ENCODE assay signal across 9 cellular contexts in genomic region chr15:38647683-38648082, GRCh38.
DNase-seq lines count a peak whose midpoint lies in the region; ATAC-seq, FAIRE-seq and TF ChIP-seq lines count a peak whose summit lies in the region.
"Had no signal": no experiment of that assay in that cellular context is flagged by ENCODE, and none has a peak within 500 bp of the region (broad histone marks: within the 10 kb centered on the region; RNA-seq: fewer than 3 reads in every experiment).

No MANE protein-coding gene starts in this region.

- H3K79me2 ChIP-seq in HCT116 (ENCODE audit: insufficient read depth, low read length) (no peaks in the 10 kb centered on the region), GM12878 (ENCODE audit: control insufficient read depth, insufficient read depth, low read length) (no peaks in the 10 kb centered on the region)

- RAD21 ChIA-PET in HCT116 (lab: Charles Lee; ENCODE audit: low non-redundant PET in 1 of 2, low total read pairs in 2 of 2, uncharacterized antibody in 2 of 2, unreplicated experiment in 2 of 2), result interaction anchor here in 1 of 2 experiments (1.0 kb wide), 1 partner anchor 84 kb away, joined by 3 read pairs; no protein-coding TSS in a partner anchor
- RAD21 ChIA-PET in GM12878 (lab: Charles Lee; ENCODE audit: unreplicated experiment), result interaction anchor here (1.1 to 22.0 kb wide), 7 partner anchors 17 to 207 kb away, joined by 3 to 737 read pairs (median 95); partner anchors contain the start of gene RASGRP1

- in situ Hi-C loops in GM12878 (cut with MboI), result no loop called here

- TF ChIP-seq POLR2A in HCT116 (IDR thresholded peaks at IDR 0.05; ENCODE audit: borderline replicate concordance, extremely low read depth, insufficient read depth, insufficient read length), result no peak
- TF ChIP-seq POLR2A in GM12878 (IDR thresholded peaks at IDR 0.05; ENCODE audit: low read depth, low read length), result no peak

- FAIRE-seq in GM12878 (lab: Jason Lieb, UNC), result no peak

- peaks cover 11% of the 10 kb centered on the region for H3K27me3 ChIP-seq in BE2C
- no peaks in the 10 kb centered on the region for H3K27me3 ChIP-seq in HCT116 (ENCODE audit: insufficient read depth, low read length)
- no peaks in the 10 kb centered on the region for H3K27me3 ChIP-seq in GM12878 (replicated peaks in 1 of 2; ENCODE audit: control insufficient read depth in 2 of 2, insufficient read depth in 2 of 2, low read length in 1 of 2)
- H3K27me3 ChIP-seq in liver (ENCODE audit: control insufficient read depth in 4 of 4, insufficient read depth in 4 of 4, low read length in 3 of 4), result peaks cover 0 to 5% (median 0%) of the 10 kb centered on the region in 4 donors

- DNase-seq in BE2C, result no peak
- peak; percentile 8 for DNase-seq in HCT116 (ENCODE audit: low read depth, low spot score)
- DNase-seq in GM12878 (ENCODE audit: low read depth, low spot score), result no peak
- DNase-seq in NAMALWA (ENCODE audit: low spot score), result no peak
- DNase-seq in NOMO-1 treated with DMSO at 0.1 percent for 48 hours (lab: John Stamatoyannopoulos, UW; ENCODE audit: unreplicated experiment), result no peak
- DNase-seq: amygdala had no signal

- no peak overlapping the region for H2AFZ ChIP-seq in HCT116 (ENCODE audit: low read depth, low read length, poor library complexity, severe bottlenecking)
- no peak overlapping the region for H2AFZ ChIP-seq in GM12878 (ENCODE audit: control insufficient read depth, low read depth, low read length)

- POLR2A ChIA-PET in HCT116 (lab: Charles Lee), result no interaction called here
- POLR2A ChIA-PET in GM12878 (lab: Charles Lee), result interaction anchor here (1.4 to 20.1 kb wide), 5 partner anchors 15 to 84 kb away, joined by 6 to 367 read pairs (median 119); no protein-coding TSS in a partner anchor

- no peaks in the 10 kb centered on the region for H4K20me1 ChIP-seq in HCT116 (ENCODE audit: insufficient read depth)
- H4K20me1 ChIP-seq in GM12878 (ENCODE audit: control insufficient read depth, insufficient read depth), result no peaks in the 10 kb centered on the region

- peak; percentile 72 for ATAC-seq in HCT116
- ATAC-seq in GM12878, result no peak
- no peak for ATAC-seq in HG03280 (IDR thresholded peaks at IDR 0.05; ENCODE audit: unreplicated experiment)
- ATAC-seq in GM21390 (IDR thresholded peaks at IDR 0.05; ENCODE audit: unreplicated experiment), result no peak

- peak; percentile 9; the same call in 1 of the 2 replicates for TF ChIP-seq CTCF in BE2C (IDR thresholded peaks at IDR 0.05; ENCODE audit: low read depth, low read length)
- peak; percentile 19 to 50 (median 39); a peak in 5 of 6 replicates for TF ChIP-seq CTCF in HCT116 (IDR thresholded peaks at IDR 0.05 in 2 of 3, conservative IDR thresholded peaks at IDR 0.05 in 1 of 3; ENCODE audit: borderline replicate concordance in 1 of 3, insufficient read depth in 1 of 3, low read depth in 2 of 3, low read length in 2 of 3)
- TF ChIP-seq CTCF in GM12878 (IDR thresholded peaks at IDR 0.05 in 2 of 3, conservative IDR thresholded peaks at IDR 0.05 in 1 of 3; ENCODE audit: control insufficient read depth in 2 of 3, extremely low read depth in 1 of 3, insufficient read depth in 1 of 3, low read depth in 3 of 3, low read length in 3 of 3), result peak in 2 of 3 experiments; percentile 5 to 17; a peak in 1 of 6 replicates
- TF ChIP-seq CTCF in liver (IDR thresholded peaks at IDR 0.05; ENCODE audit: low read depth, low read length, missing input control), result peak; percentile 22

- H3K9me3 ChIP-seq in BE2C (no peaks in the 10 kb centered on the region), HCT116 (ENCODE audit: control insufficient read depth in 1 of 2, insufficient read depth in 1 of 2, low read depth in 1 of 2, low read length in 2 of 2) (peaks cover 0 to 3% of the 10 kb centered on the region in 2 experiments; a peak in 1 of 4 replicates), GM12878 (replicated peaks; ENCODE audit: control insufficient read depth, insufficient read depth, low read length) (no peaks in the 10 kb centered on the region; the same call in 1 of the 3 replicates), liver (ENCODE audit: control insufficient read depth in 4 of 4, low read length in 3 of 4) (no peaks in the 10 kb centered on the region)

- no peaks in the 10 kb centered on the region for H3K4me1 ChIP-seq in BE2C
- H3K4me1 ChIP-seq in HCT116 (ENCODE audit: control insufficient read depth in 1 of 2, insufficient read depth in 2 of 2, low read length in 2 of 2), result no peaks in the 10 kb centered on the region
- H3K4me1 ChIP-seq in GM12878 (ENCODE audit: control insufficient read depth, insufficient read depth, low read length), result peaks cover 27% of the 10 kb centered on the region
- H3K4me1 ChIP-seq in liver (ENCODE audit: control insufficient read depth in 4 of 4, insufficient read depth in 4 of 4, low read length in 3 of 4), result no peaks in the 10 kb centered on the region

- CTCF ChIA-PET in HCT116 (lab: Charles Lee), result interaction anchor here (1.0 to 2.3 kb wide), 4 partner anchors 21 to 208 kb away, joined by 3 to 16 read pairs (median 4); partner anchors contain the start of gene RASGRP1
- CTCF ChIA-PET in GM12878 (lab: Yijun Ruan, JAX), result interaction anchor here (2.1 to 9.8 kb wide), 6 partner anchors 8 to 86 kb away, joined by 7 to 188 read pairs (median 99); partner anchors contain the start of gene RASGRP1

- H3K27ac ChIP-seq in HCT116 (ENCODE audit: low read depth, low read length), result no peak overlapping the region
- H3K27ac ChIP-seq in GM12878 (ENCODE audit: control insufficient read depth, insufficient read depth), result no peak overlapping the region
- no peak overlapping the region for H3K27ac ChIP-seq in liver (ENCODE audit: low read depth in 1 of 2, low read length in 2 of 2)

- no peaks in the 10 kb centered on the region for H3K9me2 ChIP-seq in HCT116 (ENCODE audit: insufficient read depth)

- H3K4me3 ChIP-seq in BE2C (ENCODE audit: low read depth, low read length) (no peak overlapping the region), HCT116 (replicated peaks in 1 of 2; ENCODE audit: low read depth in 1 of 2, low read length in 2 of 2) (no peak overlapping the region), GM12878 (no peak overlapping the region), liver (ENCODE audit: low read depth in 1 of 3, low read length in 3 of 3) (no peak overlapping the region)

- BruUV-seq in HCT116 (replicated peaks; lab: Mats Ljungman, UMichigan) (no TSS peak), GM12878 (replicated peaks; lab: Mats Ljungman, UMichigan) (no TSS peak)

- SMC1A ChIA-PET in GM12878 (lab: Charles Lee; ENCODE audit: uncharacterized antibody, unreplicated experiment), result interaction anchor here (0.6 to 47.0 kb wide), 8 partner anchors 14 to 217 kb away, joined by 3 to 1803 read pairs (median 151); partner anchors contain the start of gene RASGRP1

- H3K9ac ChIP-seq in HCT116 (ENCODE audit: low read length) (no peak overlapping the region), GM12878 (ENCODE audit: control insufficient read depth, insufficient read depth, low read length) (no peak overlapping the region), liver (ENCODE audit: low read depth in 1 of 2, low read length in 2 of 2) (no peak overlapping the region)

- intact Hi-C loops in HCT116 (cut with micrococcal nuclease), result loop anchor here (1.0 kb wide), 1 partner anchor 84 kb away; no protein-coding TSS in a partner anchor
- intact Hi-C loops in GM12878 (cut with micrococcal nuclease; ENCODE audit: unreplicated experiment), result no loop called here

- no peak overlapping the region for H3K4me2 ChIP-seq in HCT116 (ENCODE audit: low read length)
- H3K4me2 ChIP-seq in GM12878 (ENCODE audit: control insufficient read depth, insufficient read depth), result no peak overlapping the region

- peak; percentile 33 for TF ChIP-seq RAD21 in HCT116 (IDR thresholded peaks at IDR 0.05; ENCODE audit: low read depth)
- TF ChIP-seq RAD21 in GM12878 (IDR thresholded peaks at IDR 0.05; ENCODE audit: insufficient read depth, low read depth, low read length), result peak; percentile 23; the same call in 1 of the 2 replicates
- TF ChIP-seq RAD21 in liver (IDR thresholded peaks at IDR 0.05), result peak; percentile 54 to 55

- TF ChIP-seq EP300 in GM12878 (IDR thresholded peaks at IDR 0.05; ENCODE audit: borderline replicate concordance in 1 of 2, control insufficient read depth in 1 of 2, low read depth in 2 of 2, low read length in 2 of 2), result no peak

- no peaks in the 10 kb centered on the region for H3K36me3 ChIP-seq in BE2C
- H3K36me3 ChIP-seq in HCT116 (ENCODE audit: control insufficient read depth in 1 of 2, insufficient read depth in 2 of 2, low read length in 2 of 2), result no peaks in the 10 kb centered on the region
- H3K36me3 ChIP-seq in GM12878 (ENCODE audit: control insufficient read depth in 2 of 2, insufficient read depth in 2 of 2, low read length in 1 of 2), result no peaks in the 10 kb centered on the region
- H3K36me3 ChIP-seq in liver (ENCODE audit: control insufficient read depth in 4 of 4, insufficient read depth in 3 of 4, low read depth in 1 of 4, low read length in 3 of 4), result no peaks in the 10 kb centered on the region

TF ChIP-seq in HCT116, 20 proteins besides CTCF, POLR2A, EP300 and RAD21:
- TF ChIP-seq SP1 (IDR thresholded peaks at IDR 0.05; ENCODE audit: low read depth) (no peak), EZH2 (IDR thresholded peaks at IDR 0.05) (no peak), CBX3 (IDR thresholded peaks at IDR 0.05; ENCODE audit: low read depth) (no peak), EZH2phosphoT487 (IDR thresholded peaks at IDR 0.05; ENCODE audit: borderline replicate concordance) (no peak)

TF ChIP-seq in GM12878, 131 proteins besides CTCF, POLR2A, EP300 and RAD21:
- TF ChIP-seq RFX5 (IDR thresholded peaks at IDR 0.05; ENCODE audit: low read depth, low read length) (no peak), JUNB (IDR thresholded peaks at IDR 0.05) (peak; percentile 56), NFYA (IDR thresholded peaks at IDR 0.05; ENCODE audit: borderline replicate concordance, low read depth, low read length) (no peak)

TF ChIP-seq in liver, 16 proteins besides CTCF, POLR2A, EP300 and RAD21 (continues in another document):
- TF ChIP-seq NR2F2 (IDR thresholded peaks at IDR 0.05), result no peak
- TF ChIP-seq JUND (IDR thresholded peaks at IDR 0.05), result no peak
- no peak for TF ChIP-seq GABPA (IDR thresholded peaks at IDR 0.05 in 1 of 2, conservative IDR thresholded peaks at IDR 0.05 in 1 of 2)
- TF ChIP-seq FOXA1 (IDR thresholded peaks at IDR 0.05), result no peak
- no peak for TF ChIP-seq TAF1 (conservative IDR thresholded peaks at IDR 0.05)
- TF ChIP-seq FOXA2 (IDR thresholded peaks at IDR 0.05), result no peak
- no peak for TF ChIP-seq YY1 (IDR thresholded peaks at IDR 0.05)
- TF ChIP-seq HNF4G (IDR thresholded peaks at IDR 0.05), result no peak
